In genomic region chrX:118257781-118258180, GRCh38 we compare ENCODE assay signal across 29 cellular contexts.
"Had no signal": no experiment of that assay in that cellular context is flagged by ENCODE, and none has a peak within 500 bp of the region (broad histone marks: within the 10 kb centered on the region; RNA-seq: fewer than 3 reads in every experiment).

No MANE protein-coding gene starts in this region.

- H3K4me3 Mint-ChIP-seq: dendritic cell treated with granulocyte-macrophage colony-stimulating factor and Interleukin-4, amounts not matched to agents 40 ng/mL and 50 ng/mL, for 4 days; effector memory CD8-positive, alpha-beta T cell; endodermal cell had no signal

- H3K4me3 ChIP-seq: coronary artery, dorsolateral prefrontal cortex, esophagus muscularis mucosa, esophagus squamous epithelium, gastrocnemius medialis, gastroesophageal sphincter, heart left ventricle, heart right ventricle, hepatocyte had no signal

- H3K4me1 ChIP-seq: esophagus muscularis mucosa, esophagus squamous epithelium, foreskin keratinocyte, gastrocnemius medialis, gastroesophageal sphincter, heart left ventricle, heart right ventricle had no signal

- H3K9me3 Mint-ChIP-seq: dendritic cell treated with granulocyte-macrophage colony-stimulating factor and Interleukin-4, amounts not matched to agents 40 ng/mL and 50 ng/mL, for 4 days; effector memory CD8-positive, alpha-beta T cell had no signal

- H3K4me1 Mint-ChIP-seq: endodermal cell had no signal

- H3K36me3 ChIP-seq: esophagus muscularis mucosa, esophagus squamous epithelium, gastrocnemius medialis, gastroesophageal sphincter, heart left ventricle, heart right ventricle had no signal

- H3K4me2 ChIP-seq: hepatocyte had no signal

- H3K9me3 ChIP-seq: esophagus muscularis mucosa, esophagus squamous epithelium, gastrocnemius medialis, gastroesophageal sphincter, heart left ventricle, heart right ventricle had no signal

- ATAC-seq: effector memory CD8-positive, alpha-beta T cell; esophagus mucosa; foreskin keratinocyte; gastrocnemius medialis; gastroesophageal sphincter; heart left ventricle; heart right ventricle had no signal

- H3K27me3 Mint-ChIP-seq: effector memory CD8-positive, alpha-beta T cell had no signal

- H3K27ac ChIP-seq: coronary artery, dorsolateral prefrontal cortex, epithelial cell of prostate, esophagus muscularis mucosa, esophagus squamous epithelium, foreskin keratinocyte, gastrocnemius medialis, gastroesophageal sphincter, heart left ventricle, heart right ventricle, hepatocyte had no signal

- DNase-seq: cortex of kidney; dermis blood vessel endothelial cell; dorsolateral prefrontal cortex; effector CD4-positive, alpha-beta T cell; effector CD8-positive, alpha-beta T cell; effector memory CD4-positive, alpha-beta T cell; effector memory CD8-positive, alpha-beta T cell; endodermal cell; erythroblast; esophagus squamous epithelium; foreskin fibroblast; foreskin keratinocyte; foreskin melanocyte; gastrocnemius medialis; glutamatergic neuron; head of caudate nucleus; heart left ventricle; heart right ventricle; hippocampal formation had no signal

- H3K27ac Mint-ChIP-seq: dendritic cell treated with granulocyte-macrophage colony-stimulating factor and Interleukin-4, amounts not matched to agents 40 ng/mL and 50 ng/mL, for 4 days; effector memory CD8-positive, alpha-beta T cell; endodermal cell had no signal

- H3K79me2 ChIP-seq: hepatocyte had no signal

- FAIRE-seq: endometrium, endothelial cell of umbilical vein, frontal cortex had no signal

- H2AFZ ChIP-seq: hepatocyte had no signal

- H3K27me3 ChIP-seq: esophagus muscularis mucosa, esophagus squamous epithelium, foreskin keratinocyte, gastrocnemius medialis, gastroesophageal sphincter, hepatocyte had no signal
